In genomic region chr21:44925027-44925755, GRCh38 we compare ENCODE assay signal across 10 cellular contexts. TPM values are rescaled to one million over a fixed set of nuclear protein-coding genes. Genes with fewer than 3 reads are reported as not detected.
DNase-seq lines count a peak whose midpoint lies in the region; ATAC-seq, FAIRE-seq and TF ChIP-seq lines count a peak whose summit lies in the region.
"Had no signal": no experiment of that assay in that cellular context is flagged by ENCODE, and none has a peak within 500 bp of the region (broad histone marks: within the 10 kb centered on the region; RNA-seq: fewer than 3 reads in every experiment).

No MANE protein-coding gene starts in this region.

- ATAC-seq in HG02610 (IDR thresholded peaks at IDR 0.05; ENCODE audit: unreplicated experiment) (no peak), GM18907 (IDR thresholded peaks at IDR 0.05; ENCODE audit: unreplicated experiment) (no peak)

- H3K9me3 ChIP-seq in DOHH2 (ENCODE audit: control insufficient read depth, insufficient read depth, low read length) (no peaks in the 10 kb centered on the region), PC-9 (ENCODE audit: insufficient read depth, low read depth) (no peaks in the 10 kb centered on the region), neutrophil (no peaks in the 10 kb centered on the region)
- H3K9me3 ChIP-seq: pancreas had no signal

- intact Hi-C loops in PC-9 (cut with micrococcal nuclease; ENCODE audit: unreplicated experiment), result loop anchor here (5.0 kb wide), 1 partner anchor 123 kb away; the partner anchor contains the start of gene UBE2G2

- H3F3A ChIP-seq in DOHH2 (ENCODE audit: control insufficient read depth, insufficient read depth) (peaks cover 11% of the 10 kb centered on the region), PC-9 (ENCODE audit: insufficient read depth, low read depth) (peaks cover 13% of the 10 kb centered on the region; the same call in 1 of the 2 replicates)

- TF ChIP-seq CTCF in DOHH2 (IDR thresholded peaks at IDR 0.05; ENCODE audit: low read depth, low read length, poor library complexity, severe bottlenecking), result no peak
- no peak for TF ChIP-seq CTCF in PC-9 (conservative IDR thresholded peaks at IDR 0.05)
- no peak for TF ChIP-seq CTCF in bronchial epithelial cell (IDR thresholded peaks at IDR 0.05; ENCODE audit: insufficient read depth, low read length, severe bottlenecking)
- TF ChIP-seq CTCF in neutrophil (IDR thresholded peaks at IDR 0.05), result no peak

- POLR2A ChIA-PET in PC-9 (lab: Charles Lee; ENCODE audit: unreplicated experiment), result no interaction called here

- H3K9me2 ChIP-seq in DOHH2 (replicated peaks; ENCODE audit: control insufficient read depth, low read length) (no peaks in the 10 kb centered on the region), PC-9 (ENCODE audit: insufficient read depth) (no peaks in the 10 kb centered on the region)

- peak overlapping the region; percentile 48 for H3K4me2 ChIP-seq in DOHH2 (ENCODE audit: low read length)
- peak overlapping the region; percentile 19; the same call in 1 of the 2 replicates for H3K4me2 ChIP-seq in PC-9

- H3K27me3 ChIP-seq in DOHH2 (ENCODE audit: control insufficient read depth, low read length) (peaks cover 93% of the 10 kb centered on the region), PC-9 (ENCODE audit: insufficient read depth, low read depth) (no peaks in the 10 kb centered on the region), bronchial epithelial cell (ENCODE audit: control insufficient read depth, insufficient read depth, low read length) (no peaks in the 10 kb centered on the region), neutrophil (no peaks in the 10 kb centered on the region)

- H3K4me3 ChIP-seq in DOHH2 (ENCODE audit: low read length) (0 out of 2 replicates have a peak overlapping the region, but pooled peaks have one; percentile 20), PC-9 (no peak overlapping the region), bronchial epithelial cell (ENCODE audit: low read depth, low read length) (no peak overlapping the region), neutrophil (ENCODE audit: low read depth in 1 of 2, low read length in 1 of 2) (peak overlapping the region; percentile 76 to 97)
- H3K4me3 ChIP-seq: pancreas had no signal

- H3K4me1 ChIP-seq in DOHH2 (ENCODE audit: control insufficient read depth, low read length) (peaks cover 71% of the 10 kb centered on the region), PC-9 (replicated peaks; ENCODE audit: insufficient read depth) (peaks cover 47% of the 10 kb centered on the region), neutrophil (ENCODE audit: control insufficient read depth in 1 of 2, insufficient read depth in 1 of 2, low read depth in 1 of 2, low read length in 1 of 2) (peaks cover 94 to 97% of the 10 kb centered on the region in 2 experiments)
- H3K4me1 ChIP-seq: pancreas had no signal

- no peak overlapping the region for H2AFZ ChIP-seq in PC-9

- H4K20me1 ChIP-seq in DOHH2 (ENCODE audit: control insufficient read depth, insufficient read depth, low read depth, low read length) (peaks cover 5% of the 10 kb centered on the region; the same call in 1 of the 2 replicates), PC-9 (ENCODE audit: insufficient read depth) (no peaks in the 10 kb centered on the region)

- no TSS peak for BruUV-seq in PC-9 (replicated peaks; lab: Mats Ljungman, UMichigan)

- DNase-seq in PC-9 (no peak), bronchial epithelial cell (ENCODE audit: low read depth) (peak; percentile 60), NCI-H526 treated with DMSO at 0.1 percent for 48 hours (lab: John Stamatoyannopoulos, UW) (no peak), NCI-H82 treated with DMSO at 0.1 percent for 48 hours (lab: John Stamatoyannopoulos, UW; ENCODE audit: unreplicated experiment) (no peak)
- DNase-seq: NCI-H1694, pancreas had no signal

- no peak for FAIRE-seq in bronchial epithelial cell (lab: Jason Lieb, UNC)
- FAIRE-seq: pancreas had no signal

- CTCF ChIA-PET in PC-9 (lab: Charles Lee), result no interaction called here

- H3K79me2 ChIP-seq in DOHH2 (ENCODE audit: control insufficient read depth, low read length) (no peaks in the 10 kb centered on the region), PC-9 (ENCODE audit: low read depth) (no peaks in the 10 kb centered on the region)

- H3K36me3 ChIP-seq in DOHH2 (ENCODE audit: control insufficient read depth, low read length) (no peaks in the 10 kb centered on the region), PC-9 (ENCODE audit: low read depth) (no peaks in the 10 kb centered on the region), bronchial epithelial cell (ENCODE audit: control insufficient read depth, insufficient read depth, low read length) (no peaks in the 10 kb centered on the region), neutrophil (peaks cover 3% of the 10 kb centered on the region)
- H3K36me3 ChIP-seq: pancreas had no signal

- H3K27ac ChIP-seq in DOHH2 (ENCODE audit: low read depth, low read length) (peak overlapping the region; percentile 27; the same call in 1 of the 2 replicates), PC-9 (no peak overlapping the region), neutrophil (peak overlapping the region; percentile 99)
- H3K27ac ChIP-seq: pancreas had no signal

RNA-seq across cellular contexts. Expression of gene ITGB2, which starts 4.5 kb away (rescaled TPM):
- total RNA-seq in PC-9 (2021) (3.6 and 6.0 TPM in 2 replicates), bronchial epithelial cell (0.26 and 1.1 TPM in 2 replicates)

RNA-seq across cellular contexts. Expression of gene SLX9, which starts 14.6 kb away (rescaled TPM):
- total RNA-seq in PC-9 (2021), result 22.8 and 30.4 TPM in 2 replicates
- total RNA-seq in bronchial epithelial cell, result 32.0 and 34.0 TPM in 2 replicates

RNA-seq across cellular contexts. Expression of gene PTTG1IP, which starts 51.7 kb away (rescaled TPM):
- 162 and 174 TPM in 2 replicates for total RNA-seq in PC-9 (2021)
- total RNA-seq in bronchial epithelial cell, result 107 and 124 TPM in 2 replicates

Comparison
In these comparisons a context has a peak if more than half of its experiments do, and no peak if none do; other contexts are left out.
1. H3K4me3 ChIP-seq: peak in DOHH2 (single experiment) and neutrophil (2 of 2); none in PC-9 (single experiment) and bronchial epithelial cell (single experiment).